20 cellular contexts compared by ENCODE assay signal in genomic region chr10:93995182-93995581, GRCh38. TPM values are rescaled to one million over a fixed set of nuclear protein-coding genes. Genes with fewer than 3 reads are reported as not detected.
DNase-seq lines count a peak whose midpoint lies in the region; ATAC-seq, FAIRE-seq and TF ChIP-seq lines count a peak whose summit lies in the region.
"Had no signal": no experiment of that assay in that cellular context is flagged by ENCODE, and none has a peak within 500 bp of the region (broad histone marks: within the 10 kb centered on the region; RNA-seq: fewer than 3 reads in every experiment).

No MANE protein-coding gene starts in this region.

- peaks cover 31% of the 10 kb centered on the region for H3K4me1 ChIP-seq in mucosa of stomach (ENCODE audit: control insufficient read depth, insufficient read depth, low read length)
- peaks cover 0 to 29% (median 2%) of the 10 kb centered on the region in 6 donors for H3K4me1 ChIP-seq in spleen
- H3K4me1 ChIP-seq: BLaER1, parathyroid adenoma had no signal

- H3K27ac Mint-ChIP-seq in T-helper 2 cell treated with Interferon-gamma antibody and Interleukin-4, amounts not matched to agents 5 μg/mL and 100 μg/mL, for 36 hours, result no peak overlapping the region

- peaks cover 59% of the 10 kb centered on the region for H3K27me3 Mint-ChIP-seq in T-helper 2 cell treated with Interferon-gamma antibody and Interleukin-4, amounts not matched to agents 5 μg/mL and 100 μg/mL, for 36 hours (ENCODE audit: low read depth)

- no peaks in the 10 kb centered on the region for H3K9me3 Mint-ChIP-seq in T-helper 2 cell treated with Interferon-gamma antibody and Interleukin-4, amounts not matched to agents 5 μg/mL and 100 μg/mL, for 36 hours

- FAIRE-seq in RCC 7860 (lab: Jason Lieb, UNC), result no peak

- ATAC-seq in HG03342 (IDR thresholded peaks at IDR 0.05; ENCODE audit: unreplicated experiment), result no peak

- no peak overlapping the region for H3K27ac ChIP-seq in spleen
- H3K27ac ChIP-seq: BLaER1, parathyroid adenoma had no signal

- no peak for TF ChIP-seq CTCF in astrocyte of the spinal cord (IDR thresholded peaks at IDR 0.05; ENCODE audit: low read depth, low read length)
- no peak for TF ChIP-seq CTCF in spleen (IDR thresholded peaks at IDR 0.05 in 8 of 11, conservative IDR thresholded peaks at IDR 0.05 in 3 of 11)

- in situ Hi-C loops in astrocyte of the spinal cord (cut with HindIII; ENCODE audit: low sequenced_read_pairs), result no loop called here

- no peak for TF ChIP-seq POLR2A in spleen (IDR thresholded peaks at IDR 0.05)

- DNase-seq in T-helper 2 cell treated with Interferon-gamma antibody and Interleukin-4, amounts not matched to agents 5 μg/mL and 100 μg/mL, for 36 hours (ENCODE audit: low spot score), result no peak
- DNase-seq in T-helper 2 cell, result no peak
- DNase-seq in astrocyte of the spinal cord (ENCODE audit: low read depth, low spot score), result no peak
- DNase-seq in spleen, result no peak
- no peak for DNase-seq in NCI-H69 (lab: John Stamatoyannopoulos, UW)
- no peak for DNase-seq in RCC 7860 (ENCODE audit: low spot score)
- DNase-seq: 8988T; activated CD4-positive, alpha-beta T cell treated with anti-CD3 and anti-CD28 coated beads for 48 hours; activated naive CD4-positive, alpha-beta T cell; anterior cingulate cortex; DMS153; midbrain; NCI-H2171; NCI-H774; SK-N-SH had no signal

- H3K27me3 ChIP-seq in mucosa of stomach (ENCODE audit: control insufficient read depth, insufficient read depth, low read length) (peaks cover 6% of the 10 kb centered on the region), spleen (replicated peaks in 1 of 7) (peaks cover 0 to 64% (median 19%) of the 10 kb centered on the region in 7 donors)
- H3K27me3 ChIP-seq: BLaER1 had no signal

- H3K4me3 Mint-ChIP-seq in T-helper 2 cell treated with Interferon-gamma antibody and Interleukin-4, amounts not matched to agents 5 μg/mL and 100 μg/mL, for 36 hours, result peak overlapping the region; percentile 43

- 83 to 100% (median 92%) methylated on average over 1 of the region's 1 CpG for WGBS in spleen, 5 donors

- H3K4me3 ChIP-seq in astrocyte of the spinal cord (ENCODE audit: low read depth, low read length), result peak overlapping the region; percentile 74
- H3K4me3 ChIP-seq in mucosa of stomach (ENCODE audit: low read length), result peak overlapping the region; percentile 17
- H3K4me3 ChIP-seq in spleen, result peak overlapping the region in 6 of 8 donors; percentile 41 to 71 (median 50)
- H3K4me3 ChIP-seq: BLaER1 had no signal

- intact Hi-C loops in spleen (cut with DNase I; ENCODE audit: low total_unique reads), result no loop called here

- no peaks in the 10 kb centered on the region for H3K4me1 Mint-ChIP-seq in T-helper 2 cell treated with Interferon-gamma antibody and Interleukin-4, amounts not matched to agents 5 μg/mL and 100 μg/mL, for 36 hours (ENCODE audit: low read depth)

- H3K36me3 Mint-ChIP-seq in T-helper 2 cell treated with Interferon-gamma antibody and Interleukin-4, amounts not matched to agents 5 μg/mL and 100 μg/mL, for 36 hours (ENCODE audit: low read depth), result no peaks in the 10 kb centered on the region

- H3K36me3 ChIP-seq in mucosa of stomach (ENCODE audit: control insufficient read depth, insufficient read depth, low read length) (no peaks in the 10 kb centered on the region), spleen (no peaks in the 10 kb centered on the region)
- H3K36me3 ChIP-seq: BLaER1, thoracic aorta had no signal

- H3K9me3 ChIP-seq in mucosa of stomach (ENCODE audit: control insufficient read depth, low read length) (no peaks in the 10 kb centered on the region), spleen (no peaks in the 10 kb centered on the region)
- H3K9me3 ChIP-seq: SK-N-SH, thoracic aorta had no signal

- peak overlapping the region; percentile 68 for H3K9ac ChIP-seq in mucosa of stomach (ENCODE audit: low read length)
- H3K9ac ChIP-seq: BLaER1, parathyroid adenoma, SK-N-SH had no signal

RNA-seq across cellular contexts. Expression of gene PLCE1, which starts 1.5 kb away (rescaled TPM):
- total RNA-seq in spleen, result 10 to 100 TPM in 6 of 7 donors, 1 to 10 TPM in 1; 7.1 to 25.2 (median 14.4) TPM
- polyA plus RNA-seq in spleen, result 1 to 10 TPM in 1 of 3 donors, under 1 TPM in 2; 0.55 to 1.5 (median 0.93) TPM

Comparison
In these comparisons a context has a peak if more than half of its experiments do, and no peak if none do; other contexts are left out.
1. H3K4me3 ChIP-seq: peak in every context shown above with its lines; median percentile 74 in astrocyte of the spinal cord; 50 in spleen; 17 in mucosa of stomach.